Comparison of ENCODE assay signal across 8 cellular contexts in the genomic region with DNA sequence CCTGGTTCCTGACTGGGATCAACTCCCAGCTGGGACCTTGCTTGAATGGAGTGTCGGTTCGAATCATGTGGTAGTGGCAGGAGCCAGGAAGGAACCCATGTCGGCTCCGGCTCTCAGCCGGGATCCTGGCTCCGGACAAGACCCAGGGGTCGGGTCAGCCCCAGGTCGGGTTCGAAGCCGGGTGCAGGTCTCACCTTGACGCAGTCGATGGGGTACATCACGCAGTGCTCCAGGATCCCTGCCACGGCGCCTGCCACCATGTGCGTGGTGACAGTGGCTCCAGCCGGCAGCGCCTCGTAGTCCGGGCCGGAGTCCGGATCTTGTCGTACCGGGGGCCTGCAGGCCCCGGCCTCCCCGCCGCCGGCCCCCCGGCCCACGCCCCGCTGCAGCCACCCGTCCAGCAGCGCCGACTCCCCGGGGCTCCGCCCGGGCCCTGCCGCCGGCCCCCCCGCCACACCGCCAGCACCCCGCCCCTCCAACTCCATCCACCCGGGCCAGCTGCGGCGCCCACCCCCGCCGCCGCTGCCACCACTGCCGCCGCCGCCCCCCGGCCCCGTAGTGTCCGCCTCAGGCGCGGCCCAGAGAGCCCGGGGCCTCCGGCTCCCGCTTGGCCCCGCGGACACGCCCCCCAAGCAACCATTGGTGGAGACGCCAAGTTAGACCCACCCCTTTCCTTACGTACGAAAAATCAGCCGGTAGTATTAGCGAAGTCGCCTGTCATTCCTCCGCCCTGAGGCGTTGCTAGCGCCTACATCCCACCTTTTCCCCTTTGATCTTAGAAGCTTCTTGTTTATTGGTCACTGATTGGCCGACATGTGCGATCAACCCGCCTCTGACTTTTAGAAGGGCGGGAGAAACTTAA. TPM values are rescaled to one million over a fixed set of nuclear protein-coding genes. Genes with fewer than 3 reads are reported as not detected.
DNase-seq lines count a peak whose midpoint lies in the region; ATAC-seq and TF ChIP-seq lines count a peak whose summit lies in the region.

A gene with protein sequence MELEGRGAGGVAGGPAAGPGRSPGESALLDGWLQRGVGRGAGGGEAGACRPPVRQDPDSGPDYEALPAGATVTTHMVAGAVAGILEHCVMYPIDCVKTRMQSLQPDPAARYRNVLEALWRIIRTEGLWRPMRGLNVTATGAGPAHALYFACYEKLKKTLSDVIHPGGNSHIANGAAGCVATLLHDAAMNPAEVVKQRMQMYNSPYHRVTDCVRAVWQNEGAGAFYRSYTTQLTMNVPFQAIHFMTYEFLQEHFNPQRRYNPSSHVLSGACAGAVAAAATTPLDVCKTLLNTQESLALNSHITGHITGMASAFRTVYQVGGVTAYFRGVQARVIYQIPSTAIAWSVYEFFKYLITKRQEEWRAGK (minus strand): TSS at position 589 of the 862 bp plus-strand sequence. CDS start 104 bp downstream, at position 485.

- peak within 1 kb of the TSS; percentile 93 for H2AFZ ChIP-seq in DND-41 (ENCODE audit: low read depth, low read length)

- peak within 1 kb of the TSS; percentile 99 for H3K9ac ChIP-seq in DND-41 (ENCODE audit: low read depth, low read length)

- H3K27me3 ChIP-seq in DND-41 (ENCODE audit: insufficient read depth, low read length, poor library complexity) = no peaks in the 10 kb centered on the region

- intact Hi-C loops in left ventricle myocardium superior (cut with micrococcal nuclease) = loop anchor here (5.0 kb wide), 1 partner anchor 188 kb away; a partner anchor contains a TSS

- peak within 1 kb of the TSS; percentile 92 for H3K4me2 ChIP-seq in DND-41 (ENCODE audit: insufficient read depth, low read length)

- peaks cover 20% of the 10 kb centered on the region for H3K36me3 Mint-ChIP-seq in T-helper 1 cell treated with Interleukin-12 subunit alpha and Interleukin-12 subunit beta and Interleukin-4 antibody, amounts not matched to agents 30 μg/mL and 1 μg/mL, for 36 hours (ENCODE audit: low read depth)
- no peaks in the 10 kb centered on the region for H3K36me3 Mint-ChIP-seq in progenitor cell of endocrine pancreas (ENCODE audit: insufficient read depth)

- peaks cover 44% of the 10 kb centered on the region for H3K4me1 Mint-ChIP-seq in T-helper 1 cell treated with Interleukin-12 subunit alpha and Interleukin-12 subunit beta and Interleukin-4 antibody, amounts not matched to agents 30 μg/mL and 1 μg/mL, for 36 hours (ENCODE audit: low read depth)
- H3K4me1 Mint-ChIP-seq in progenitor cell of endocrine pancreas (ENCODE audit: low read depth) = peaks cover 20% of the 10 kb centered on the region

- ATAC-seq in DND-41 (ENCODE audit: insufficient read depth, low read depth) (no peak; the same call in 2 of the 3 replicates), HG02623 (IDR thresholded peaks at IDR 0.05; ENCODE audit: unreplicated experiment) (peak; percentile 79), left ventricle myocardium superior (no peak)

- H3K27ac ChIP-seq in DND-41 (ENCODE audit: low read length) (peak within 1 kb of the TSS; percentile 93), urinary bladder (ENCODE audit: low read depth) (peak within 1 kb of the TSS; percentile 96)

- H3K27ac Mint-ChIP-seq in T-helper 1 cell treated with Interleukin-12 subunit alpha and Interleukin-12 subunit beta and Interleukin-4 antibody, amounts not matched to agents 30 μg/mL and 1 μg/mL, for 36 hours = peak within 1 kb of the TSS; percentile 96
- peak within 1 kb of the TSS; percentile 98 for H3K27ac Mint-ChIP-seq in progenitor cell of endocrine pancreas

- H3K36me3 ChIP-seq in DND-41 (ENCODE audit: insufficient read depth, low read length) (peaks cover 36% of the 10 kb centered on the region), urinary bladder (ENCODE audit: insufficient read depth) (no peaks in the 10 kb centered on the region)

- H3K4me3 Mint-ChIP-seq in T-helper 1 cell treated with Interleukin-12 subunit alpha and Interleukin-12 subunit beta and Interleukin-4 antibody, amounts not matched to agents 30 μg/mL and 1 μg/mL, for 36 hours = peak within 1 kb of the TSS; percentile 91
- peak within 1 kb of the TSS; percentile 86 for H3K4me3 Mint-ChIP-seq in progenitor cell of endocrine pancreas (ENCODE audit: low read depth)

- peaks cover 18% of the 10 kb centered on the region; the same call in 1 of the 2 replicates for H4K20me1 ChIP-seq in DND-41 (ENCODE audit: insufficient read depth, low read length)

- WGBS in urinary bladder = under 1% methylated on average over 75 of the region's 75 CpGs

- DNase-seq in DND-41 (peak; percentile 97), NCI-H1417 treated with DMSO at 0.1 percent for 48 hours (lab: John Stamatoyannopoulos, UW) (peak; percentile 96), anterior cingulate cortex (lab: John Stamatoyannopoulos, UW) (peak in 52 of 58 donors; percentile 71 to 100 (median 98)), left ventricle myocardium superior (peak; percentile 94), progenitor cell of endocrine pancreas (ENCODE audit: low spot score, unreplicated experiment) (peak; percentile 25)

- no peaks in the 10 kb centered on the region for H3K9me3 Mint-ChIP-seq in T-helper 1 cell treated with Interleukin-12 subunit alpha and Interleukin-12 subunit beta and Interleukin-4 antibody, amounts not matched to agents 30 μg/mL and 1 μg/mL, for 36 hours
- no peaks in the 10 kb centered on the region for H3K9me3 Mint-ChIP-seq in progenitor cell of endocrine pancreas (ENCODE audit: low read depth)

- H3K4me3 ChIP-seq in DND-41 (ENCODE audit: low read depth in 1 of 2, low read length in 2 of 2) (peak within 1 kb of the TSS; percentile 85 to 86), urinary bladder (ENCODE audit: low read depth, low read length) (peak within 1 kb of the TSS; percentile 91)

- peaks cover 54% of the 10 kb centered on the region for H3K79me2 ChIP-seq in DND-41 (ENCODE audit: insufficient read depth, low read length)

- no peak for TF ChIP-seq CTCF in DND-41 (IDR thresholded peaks at IDR 0.05; ENCODE audit: borderline replicate concordance, extremely low read depth, low read length, poor library complexity, severe bottlenecking)
- no peak for TF ChIP-seq CTCF in progenitor cell of endocrine pancreas (IDR thresholded peaks at IDR 0.05; ENCODE audit: unreplicated experiment)

- H3K9me3 ChIP-seq in DND-41 (ENCODE audit: insufficient read depth, low read length, severe bottlenecking) = no peaks in the 10 kb centered on the region

- peaks cover 49% of the 10 kb centered on the region for H3K4me1 ChIP-seq in DND-41 (ENCODE audit: insufficient read depth, low read length)
- no peaks in the 10 kb centered on the region for H3K4me1 ChIP-seq in urinary bladder (ENCODE audit: insufficient read depth)

- H3K27me3 Mint-ChIP-seq in T-helper 1 cell treated with Interleukin-12 subunit alpha and Interleukin-12 subunit beta and Interleukin-4 antibody, amounts not matched to agents 30 μg/mL and 1 μg/mL, for 36 hours (ENCODE audit: low read depth) = no peaks in the 10 kb centered on the region
- H3K27me3 Mint-ChIP-seq in progenitor cell of endocrine pancreas = no peaks in the 10 kb centered on the region

RNA-seq across cellular contexts. Expression of the gene that starts here (rescaled TPM):
- total RNA-seq in left ventricle myocardium superior (43.1 TPM), progenitor cell of endocrine pancreas (29.4 and 32.0 TPM in 2 replicates), urinary bladder (28.5 TPM)
- 83.4 TPM for polyA plus RNA-seq in urinary bladder

Comparison
In these comparisons a context has a peak if more than half of its experiments do, and no peak if none do; other contexts are left out.
1. DNase-seq: peak in every context shown above with its lines; median percentile 98 in anterior cingulate cortex; 97 in DND-41; 96 in NCI-H1417 treated with DMSO at 0.1 percent for 48 hours; 94 in left ventricle myocardium superior; 25 in progenitor cell of endocrine pancreas.